ENCODE assay signal across 17 cellular contexts in the genomic region with DNA sequence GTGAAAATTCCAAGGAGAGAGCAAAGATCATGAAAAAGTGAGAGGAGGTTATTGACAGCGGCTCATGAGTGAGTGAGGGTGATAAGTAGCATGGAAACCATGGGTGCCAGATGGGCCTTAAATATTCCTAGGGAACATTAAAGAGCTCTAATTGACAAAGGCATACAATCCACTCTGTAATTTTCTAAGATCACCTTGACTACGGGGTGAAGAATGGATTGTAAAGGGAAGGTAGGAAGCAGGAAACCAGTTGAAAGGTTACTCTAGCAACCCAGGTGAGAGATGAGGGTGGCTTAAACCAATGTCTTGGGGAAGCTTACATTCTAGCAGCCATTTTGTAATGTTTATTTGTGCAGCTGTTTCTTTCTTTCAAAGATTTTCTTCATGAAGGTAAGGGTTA.
"Had no signal": no experiment of that assay in that cellular context is flagged by ENCODE, and none has a peak within 500 bp of the region (broad histone marks: within the 10 kb centered on the region; RNA-seq: fewer than 3 reads in every experiment).

No MANE protein-coding gene starts in this region.

- DNase-seq: activated CD4-positive, alpha-beta memory T cell treated with anti-CD3 and anti-CD28 coated beads, Interleukin-2, amount 10 ng/mL, durations not matched to agents 7 days and 5 days; activated CD4-positive, alpha-beta T cell treated with anti-CD3 and anti-CD28 coated beads, Interleukin-2, amount 10 ng/mL, durations not matched to agents 24 days and 14 days; activated effector memory CD4-positive, alpha-beta T cell treated with anti-CD3 and anti-CD28 coated beads, Interleukin-2, amount 50 U/mL, for 16 hours; activated naive CD4-positive, alpha-beta T cell treated with anti-CD3 and anti-CD28 coated beads, Interleukin-2, amount 10 ng/mL, durations not matched to agents 7 days and 5 days; aorta; head of caudate nucleus; hypothalamus; left ventricle myocardium superior; ovary; right cardiac atrium; stimulated activated CD4-positive, alpha-beta T cell treated with anti-CD3 and anti-CD28 coated beads, Interleukin-12 subunit alpha, Interleukin-12 subunit beta, amount 100 ng/mL, for 4 hours; substantia nigra; thyroid gland had no signal

- H3K9me3 ChIP-seq: neutrophil, ovary, thyroid gland had no signal

- H3K27me3 ChIP-seq: gastroesophageal sphincter, neutrophil, ovary, thyroid gland had no signal

- H3K4me3 ChIP-seq: gastroesophageal sphincter, ovary, thyroid gland had no signal

- H3K4me1 ChIP-seq: gastroesophageal sphincter, thyroid gland had no signal

- H3K36me3 ChIP-seq: ovary, thyroid gland had no signal

- H3K27ac ChIP-seq: epithelial cell of prostate, gastroesophageal sphincter, neutrophil, ovary, thyroid gland, VCaP had no signal
